Comparison of ENCODE assay signal across 20 cellular contexts in the genomic region with DNA sequence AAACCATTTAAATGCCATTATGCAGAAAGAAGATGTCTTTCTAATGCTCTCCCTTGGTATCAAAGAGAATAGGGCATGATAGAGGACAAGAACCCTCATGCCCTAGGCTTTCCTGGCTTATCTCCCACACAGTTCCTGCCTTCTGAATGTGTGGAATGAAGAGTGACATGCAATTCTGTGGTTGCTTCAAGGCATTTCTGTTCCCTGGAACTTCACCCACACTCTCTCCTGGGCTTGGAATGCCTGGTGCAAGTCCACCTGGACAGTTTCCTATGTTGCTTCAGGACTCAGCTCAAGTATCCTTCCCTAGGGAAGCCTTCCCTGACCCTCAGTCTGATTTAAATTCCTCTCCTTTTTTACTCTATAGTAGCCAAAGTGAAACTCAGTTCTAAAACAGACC. TPM values are rescaled to one million over a fixed set of nuclear protein-coding genes. Genes with fewer than 3 reads are reported as not detected.
A peak's percentile ranks its signal among the peaks of the same experiment; 100 is the strongest.
DNase-seq lines count a peak whose midpoint lies in the region; ATAC-seq and TF ChIP-seq lines count a peak whose summit lies in the region.
"Had no signal": no experiment of that assay in that cellular context is flagged by ENCODE, and none has a peak within 500 bp of the region (broad histone marks: within the 10 kb centered on the region; RNA-seq: fewer than 3 reads in every experiment).

No MANE protein-coding gene starts in this region.

- no peaks in the 10 kb centered on the region for H3K36me3 ChIP-seq in breast epithelium
- H3K36me3 ChIP-seq: upper lobe of left lung had no signal

- H3K9me3 ChIP-seq in breast epithelium: no peaks in the 10 kb centered on the region
- H3K9me3 ChIP-seq: A549, mucosa of descending colon, upper lobe of left lung had no signal

- H3K27me3 Mint-ChIP-seq in natural killer cell treated with Interleukin-12 subunit alpha and Interleukin-12 subunit beta and Interleukin-15 and Interleukin-18, amount 100 ng/mL, for 72 hours: peaks cover 30 to 46% of the 10 kb centered on the region in 2 donors
- H3K27me3 Mint-ChIP-seq in natural killer cell (ENCODE audit: low read depth in 2 of 2): peaks cover 28 to 46% of the 10 kb centered on the region in 2 donors
- H3K27me3 Mint-ChIP-seq in T-helper 2 cell treated with Interferon-gamma antibody and Interleukin-4, amounts not matched to agents 5 μg/mL and 100 μg/mL, for 36 hours (ENCODE audit: low read depth): peaks cover 48% of the 10 kb centered on the region

- H3K4me3 ChIP-seq in breast epithelium: no peak overlapping the region
- H3K4me3 ChIP-seq: A549, hepatocyte, mucosa of descending colon, PC-9, SK-N-MC, upper lobe of left lung had no signal

- peaks cover 0 to 4% of the 10 kb centered on the region in 2 donors for H3K4me1 Mint-ChIP-seq in natural killer cell treated with Interleukin-12 subunit alpha and Interleukin-12 subunit beta and Interleukin-15 and Interleukin-18, amount 100 ng/mL, for 72 hours (ENCODE audit: low read depth in 2 of 2)
- H3K4me1 Mint-ChIP-seq in natural killer cell: peaks cover 0 to 6% of the 10 kb centered on the region in 2 donors
- H3K4me1 Mint-ChIP-seq in T-helper 2 cell treated with Interferon-gamma antibody and Interleukin-4, amounts not matched to agents 5 μg/mL and 100 μg/mL, for 36 hours (ENCODE audit: low read depth): no peaks in the 10 kb centered on the region

- no peak overlapping the region for H3K27ac Mint-ChIP-seq in natural killer cell treated with Interleukin-12 subunit alpha and Interleukin-12 subunit beta and Interleukin-15 and Interleukin-18, amount 100 ng/mL, for 72 hours
- H3K27ac Mint-ChIP-seq in natural killer cell: no peak overlapping the region
- no peak overlapping the region for H3K27ac Mint-ChIP-seq in T-helper 2 cell treated with Interferon-gamma antibody and Interleukin-4, amounts not matched to agents 5 μg/mL and 100 μg/mL, for 36 hours
- H3K27ac Mint-ChIP-seq: effector memory CD8-positive, alpha-beta T cell; WTC11 had no signal

- peak overlapping the region; percentile 82 to 83 for H3K27ac ChIP-seq in breast epithelium
- H3K27ac ChIP-seq: A549, hepatocyte, PC-9, SK-N-MC, upper lobe of left lung had no signal

- no peak for TF ChIP-seq POLR2A in breast epithelium (IDR thresholded peaks at IDR 0.05)

- H3K4me1 ChIP-seq in breast epithelium: no peaks in the 10 kb centered on the region
- H3K4me1 ChIP-seq: A549, upper lobe of left lung had no signal

- H3K4me3 Mint-ChIP-seq in natural killer cell treated with Interleukin-12 subunit alpha and Interleukin-12 subunit beta and Interleukin-15 and Interleukin-18, amount 100 ng/mL, for 72 hours: no peak overlapping the region
- H3K4me3 Mint-ChIP-seq in natural killer cell: no peak overlapping the region
- no peak overlapping the region for H3K4me3 Mint-ChIP-seq in T-helper 2 cell treated with Interferon-gamma antibody and Interleukin-4, amounts not matched to agents 5 μg/mL and 100 μg/mL, for 36 hours
- H3K4me3 Mint-ChIP-seq: effector memory CD8-positive, alpha-beta T cell; WTC11 had no signal

- TF ChIP-seq CTCF in natural killer cell (IDR thresholded peaks at IDR 0.05): no peak
- TF ChIP-seq CTCF in breast epithelium (IDR thresholded peaks at IDR 0.05): no peak

- H3K27me3 ChIP-seq in breast epithelium: no peaks in the 10 kb centered on the region
- H3K27me3 ChIP-seq: hepatocyte, upper lobe of left lung had no signal

- no peaks in the 10 kb centered on the region for H3K36me3 Mint-ChIP-seq in natural killer cell treated with Interleukin-12 subunit alpha and Interleukin-12 subunit beta and Interleukin-15 and Interleukin-18, amount 100 ng/mL, for 72 hours
- H3K36me3 Mint-ChIP-seq in natural killer cell: no peaks in the 10 kb centered on the region
- H3K36me3 Mint-ChIP-seq in T-helper 2 cell treated with Interferon-gamma antibody and Interleukin-4, amounts not matched to agents 5 μg/mL and 100 μg/mL, for 36 hours (ENCODE audit: low read depth): no peaks in the 10 kb centered on the region

- no peaks in the 10 kb centered on the region for H3K9me3 Mint-ChIP-seq in natural killer cell treated with Interleukin-12 subunit alpha and Interleukin-12 subunit beta and Interleukin-15 and Interleukin-18, amount 100 ng/mL, for 72 hours
- H3K9me3 Mint-ChIP-seq in natural killer cell: no peaks in the 10 kb centered on the region
- no peaks in the 10 kb centered on the region for H3K9me3 Mint-ChIP-seq in T-helper 2 cell treated with Interferon-gamma antibody and Interleukin-4, amounts not matched to agents 5 μg/mL and 100 μg/mL, for 36 hours
- H3K9me3 Mint-ChIP-seq: effector memory CD8-positive, alpha-beta T cell had no signal

- intact Hi-C loops in natural killer cell (cut with micrococcal nuclease): no loop called here
- intact Hi-C loops in breast epithelium (cut with DNase I; ENCODE audit: low total_unique reads): no loop called here

- no peak for DNase-seq in natural killer cell treated with Interleukin-12 subunit alpha and Interleukin-12 subunit beta and Interleukin-15 and Interleukin-18, amount 100 ng/mL, for 72 hours (ENCODE audit: low spot score)
- DNase-seq in natural killer cell: no peak
- peak in 1 of 2 donors; percentile 92 for DNase-seq in breast epithelium (ENCODE audit: low spot score in 2 of 2)
- peak; percentile 8 for DNase-seq in glomerular visceral epithelial cell (ENCODE audit: extremely low spot score)
- DNase-seq in SIG-M5 treated with dmso at 0.1 percent for 504 hours (lab: John Stamatoyannopoulos, UW; ENCODE audit: unreplicated experiment): no peak
- no peak for DNase-seq in T-helper 2 cell treated with Interferon-gamma antibody and Interleukin-4, amounts not matched to agents 5 μg/mL and 100 μg/mL, for 36 hours (ENCODE audit: low spot score)
- no peak for DNase-seq in NCI-H128 (lab: John Stamatoyannopoulos, UW; ENCODE audit: unreplicated experiment)
- DNase-seq: activated CD4-positive, alpha-beta T cell treated with anti-CD3 and anti-CD28 coated beads, Interleukin-2, amount 50 U/mL, for 4 hours; amniotic stem cell; effector memory CD8-positive, alpha-beta T cell; mucosa of descending colon; NCI-H1694; PC-9; stimulated activated CD4-positive, alpha-beta T cell treated with anti-CD3 and anti-CD28 coated beads, Interleukin-4, amount 100 ng/mL, for 4 hours; upper lobe of left lung had no signal

- ATAC-seq in natural killer cell treated with Interleukin-12 subunit alpha and Interleukin-12 subunit beta and Interleukin-15 and Interleukin-18, amount 100 ng/mL, for 72 hours: peak; percentile 6 to 21
- ATAC-seq in natural killer cell (no peak), HG02973 (IDR thresholded peaks at IDR 0.05; ENCODE audit: unreplicated experiment) (no peak)
- ATAC-seq: A549; effector memory CD8-positive, alpha-beta T cell; mucosa of descending colon; WTC11 had no signal

RNA-seq across cellular contexts. Expression of gene DRD2, which starts 53.8 kb away (rescaled TPM):
- total RNA-seq in natural killer cell treated with Interleukin-12 subunit alpha and Interleukin-12 subunit beta and Interleukin-15 and Interleukin-18, amount 100 ng/mL, for 72 hours: not detected
- total RNA-seq in natural killer cell (not detected), breast epithelium (1 to 10 TPM in 1 of 3 donors, under 1 TPM in 2; 0.16 to 8.5 (median 0.33) TPM)
- total RNA-seq: PC-9 had no signal

Comparison
In these comparisons a context has a peak if more than half of its experiments do, and no peak if none do; other contexts are left out.
1. ATAC-seq: peak in natural killer cell treated with Interleukin-12 subunit alpha and Interleukin-12 subunit beta and Interleukin-15 and Interleukin-18, amount 100 ng/mL, for 72 hours (2 of 2); none in natural killer cell (0 of 3) and HG02973 (single experiment).